Comparison of ENCODE assay signal across 21 cellular contexts in genomic region chr10:14219411-14219810, GRCh38.
"Had no signal": no experiment of that assay in that cellular context is flagged by ENCODE, and none has a peak within 500 bp of the region (broad histone marks: within the 10 kb centered on the region; RNA-seq: fewer than 3 reads in every experiment).

No MANE protein-coding gene starts in this region.

- H3K4me1 ChIP-seq: esophagus squamous epithelium, transverse colon had no signal

- DNase-seq: activated CD4-positive, alpha-beta memory T cell treated with anti-CD3 and anti-CD28 coated beads, Interleukin-2, amount 10 ng/mL, durations not matched to agents 7 days and 5 days; activated CD4-positive, alpha-beta T cell treated with anti-CD3 and anti-CD28 coated beads for 48 hours; activated CD4-positive, CD25-positive, alpha-beta regulatory T cell; activated CD8-positive, alpha-beta memory T cell treated with anti-CD3 and anti-CD28 coated beads, Interleukin-2, amount 10 ng/mL, durations not matched to agents 7 days and 5 days; activated naive CD4-positive, alpha-beta T cell treated with anti-CD3 and anti-CD28 coated beads for 36 hours; activated naive CD8-positive, alpha-beta T cell treated with anti-CD3 and anti-CD28 coated beads, Interleukin-2, amount 50 U/mL, for 24 hours; activated T-cell treated with anti-CD3 and anti-CD28 coated beads, Interleukin-2, amount 50 U/mL, for 1 hour; aorta; effector memory CD8-positive, alpha-beta T cell; esophagus squamous epithelium; hippocampal formation; nucleus accumbens; right cardiac atrium; transverse colon had no signal

- H3K4me3 Mint-ChIP-seq: activated CD4-positive, alpha-beta memory T cell treated with anti-CD3 and anti-CD28 coated beads, Interleukin-2, amount 10 ng/mL, durations not matched to agents 7 days and 5 days; activated CD8-positive, alpha-beta memory T cell treated with anti-CD3 and anti-CD28 coated beads, Interleukin-2, amount 10 ng/mL, durations not matched to agents 7 days and 5 days; activated naive CD4-positive, alpha-beta T cell treated with anti-CD3 and anti-CD28 coated beads for 36 hours; activated naive CD8-positive, alpha-beta T cell treated with anti-CD3 and anti-CD28 coated beads, Interleukin-2, amount 50 U/mL, for 24 hours; effector memory CD8-positive, alpha-beta T cell; mesothelial cell of epicardium; natural killer cell treated with Interleukin-12 subunit alpha and Interleukin-12 subunit beta and Interleukin-15 and Interleukin-18, amount 100 ng/mL, for 72 hours; stimulated activated naive CD8-positive, alpha-beta T cell treated with anti-CD3 and anti-CD28 coated beads, Interleukin-15, Interleukin-2, amounts not matched to agents 100 ng/mL and 50 ng/mL, for 24 hours; T-helper 2 cell treated with Interferon-gamma antibody and Interleukin-4, amounts not matched to agents 5 μg/mL and 100 μg/mL, for 36 hours had no signal

- H3K27me3 ChIP-seq: transverse colon had no signal

- H3K9me3 ChIP-seq: esophagus squamous epithelium, transverse colon had no signal

- H3K27ac Mint-ChIP-seq: activated CD4-positive, alpha-beta memory T cell treated with anti-CD3 and anti-CD28 coated beads, Interleukin-2, amount 10 ng/mL, durations not matched to agents 7 days and 5 days; activated CD8-positive, alpha-beta memory T cell treated with anti-CD3 and anti-CD28 coated beads, Interleukin-2, amount 10 ng/mL, durations not matched to agents 7 days and 5 days; activated naive CD4-positive, alpha-beta T cell treated with anti-CD3 and anti-CD28 coated beads for 36 hours; activated naive CD8-positive, alpha-beta T cell treated with anti-CD3 and anti-CD28 coated beads, Interleukin-2, amount 50 U/mL, for 24 hours; effector memory CD8-positive, alpha-beta T cell; mesothelial cell of epicardium; natural killer cell treated with Interleukin-12 subunit alpha and Interleukin-12 subunit beta and Interleukin-15 and Interleukin-18, amount 100 ng/mL, for 72 hours; stimulated activated naive CD8-positive, alpha-beta T cell treated with anti-CD3 and anti-CD28 coated beads, Interleukin-15, Interleukin-2, amounts not matched to agents 100 ng/mL and 50 ng/mL, for 24 hours; T-helper 2 cell treated with Interferon-gamma antibody and Interleukin-4, amounts not matched to agents 5 μg/mL and 100 μg/mL, for 36 hours had no signal

- H3K4me3 ChIP-seq: esophagus squamous epithelium, lung, skin epidermis, transverse colon had no signal

- H3K36me3 ChIP-seq: esophagus squamous epithelium, transverse colon had no signal

- ATAC-seq: activated CD8-positive, alpha-beta memory T cell treated with anti-CD3 and anti-CD28 coated beads, Interleukin-2, amount 10 ng/mL, durations not matched to agents 7 days and 5 days; activated naive CD8-positive, alpha-beta T cell treated with anti-CD3 and anti-CD28 coated beads, Interleukin-2, amount 50 U/mL, for 24 hours; effector memory CD8-positive, alpha-beta T cell; left lobe of liver; natural killer cell treated with Interleukin-12 subunit alpha and Interleukin-12 subunit beta and Interleukin-15 and Interleukin-18, amount 100 ng/mL, for 72 hours; right cardiac atrium had no signal

- H3K36me3 Mint-ChIP-seq: activated CD8-positive, alpha-beta memory T cell treated with anti-CD3 and anti-CD28 coated beads, Interleukin-2, amount 10 ng/mL, durations not matched to agents 7 days and 5 days; mesothelial cell of epicardium; natural killer cell treated with Interleukin-12 subunit alpha and Interleukin-12 subunit beta and Interleukin-15 and Interleukin-18, amount 100 ng/mL, for 72 hours had no signal

- H3K9me3 Mint-ChIP-seq: activated CD4-positive, alpha-beta memory T cell treated with anti-CD3 and anti-CD28 coated beads, Interleukin-2, amount 10 ng/mL, durations not matched to agents 7 days and 5 days; activated naive CD4-positive, alpha-beta T cell treated with anti-CD3 and anti-CD28 coated beads for 36 hours; activated naive CD8-positive, alpha-beta T cell treated with anti-CD3 and anti-CD28 coated beads, Interleukin-2, amount 50 U/mL, for 24 hours; effector memory CD8-positive, alpha-beta T cell; mesothelial cell of epicardium; natural killer cell treated with Interleukin-12 subunit alpha and Interleukin-12 subunit beta and Interleukin-15 and Interleukin-18, amount 100 ng/mL, for 72 hours; T-helper 2 cell treated with Interferon-gamma antibody and Interleukin-4, amounts not matched to agents 5 μg/mL and 100 μg/mL, for 36 hours had no signal

- H3K27ac ChIP-seq: esophagus squamous epithelium, skin epidermis, transverse colon had no signal

- H3K4me1 Mint-ChIP-seq: activated CD4-positive, alpha-beta memory T cell treated with anti-CD3 and anti-CD28 coated beads, Interleukin-2, amount 10 ng/mL, durations not matched to agents 7 days and 5 days; activated CD8-positive, alpha-beta memory T cell treated with anti-CD3 and anti-CD28 coated beads, Interleukin-2, amount 10 ng/mL, durations not matched to agents 7 days and 5 days; activated naive CD8-positive, alpha-beta T cell treated with anti-CD3 and anti-CD28 coated beads, Interleukin-2, amount 50 U/mL, for 24 hours had no signal
